ENCODE assay signal across 8 cellular contexts in genomic region chr9:35690447-35691324, GRCh38. TPM values are rescaled to one million over a fixed set of nuclear protein-coding genes. Genes with fewer than 3 reads are reported as not detected.
DNase-seq lines count a peak whose midpoint lies in the region; ATAC-seq and TF ChIP-seq lines count a peak whose summit lies in the region.

No MANE protein-coding gene starts in this region.

- peak overlapping the region; percentile 81 to 87 for H3K4me3 Mint-ChIP-seq in activated T-cell treated with anti-CD3 and anti-CD28 coated beads, Interleukin-2, amount 50 U/mL, for 72 hours

- H3K27me3 ChIP-seq in esophagus squamous epithelium: peaks cover 0 to 6% (median 0%) of the 10 kb centered on the region in 4 donors
- H3K27me3 ChIP-seq in suprapubic skin: no peaks in the 10 kb centered on the region

- no peak for TF ChIP-seq EP300 in suprapubic skin (IDR thresholded peaks at IDR 0.05)

- H3K27ac ChIP-seq in esophagus squamous epithelium (peak overlapping the region; percentile 74 to 92 (median 88)), suprapubic skin (peak overlapping the region; percentile 84)

- peak overlapping the region; percentile 46 for H3K27ac Mint-ChIP-seq in activated T-cell treated with anti-CD3 and anti-CD28 coated beads, Interleukin-2, amount 50 U/mL, for 72 hours

- H3K9me3 Mint-ChIP-seq in activated T-cell treated with anti-CD3 and anti-CD28 coated beads, Interleukin-2, amount 50 U/mL, for 72 hours: no peaks in the 10 kb centered on the region

- H3K27me3 Mint-ChIP-seq in activated T-cell treated with anti-CD3 and anti-CD28 coated beads, Interleukin-2, amount 50 U/mL, for 72 hours (ENCODE audit: low read depth): no peaks in the 10 kb centered on the region

- H3K36me3 Mint-ChIP-seq in activated T-cell treated with anti-CD3 and anti-CD28 coated beads, Interleukin-2, amount 50 U/mL, for 72 hours (ENCODE audit: insufficient read depth in 2 of 2): no peaks in the 10 kb centered on the region

- peaks cover 35% of the 10 kb centered on the region for H3K4me1 Mint-ChIP-seq in activated T-cell treated with anti-CD3 and anti-CD28 coated beads, Interleukin-2, amount 50 U/mL, for 72 hours (ENCODE audit: low read depth)

- no peak for TF ChIP-seq CTCF in esophagus squamous epithelium (IDR thresholded peaks at IDR 0.05)
- TF ChIP-seq CTCF in suprapubic skin (IDR thresholded peaks at IDR 0.05): no peak

- H3K4me1 ChIP-seq in esophagus squamous epithelium (peaks cover 0 to 41% (median 5%) of the 10 kb centered on the region in 3 donors), suprapubic skin (peaks cover 20% of the 10 kb centered on the region)

- peak; percentile 33 to 63 for ATAC-seq in activated T-cell treated with anti-CD3 and anti-CD28 coated beads, Interleukin-2, amount 50 U/mL, for 72 hours (replicated peaks in 1 of 2)
- ATAC-seq in GM21619 (IDR thresholded peaks at IDR 0.05; ENCODE audit: unreplicated experiment): no peak

- H3K9me3 ChIP-seq in esophagus squamous epithelium: no peaks in the 10 kb centered on the region
- no peaks in the 10 kb centered on the region for H3K9me3 ChIP-seq in suprapubic skin

- H3K36me3 ChIP-seq in esophagus squamous epithelium (peaks cover 0 to 2% (median 0%) of the 10 kb centered on the region in 3 donors), suprapubic skin (no peaks in the 10 kb centered on the region)

- WGBS in esophagus squamous epithelium, 2 donors: 0% methylated on average over 11 to 14 of the region's 73 CpGs
- 2% methylated on average over 46 of the region's 73 CpGs for WGBS in suprapubic skin

- DNase-seq in NCI-H2107 treated with DMSO at 0.1 percent for 48 hours (lab: John Stamatoyannopoulos, UW; ENCODE audit: unreplicated experiment) (peak; percentile 8), NCI-H2107 (lab: John Stamatoyannopoulos, UW) (no peak), NCI-H510A (lab: John Stamatoyannopoulos, UW) (peak; percentile 29), esophagus squamous epithelium (lab: John Stamatoyannopoulos, UW) (no peak), mucosa of gallbladder (ENCODE audit: low spot score) (peak; percentile 76), suprapubic skin (ENCODE audit: low spot score in 2 of 2) (peak; percentile 85 to 87)
- peak; percentile 37 to 39 for DNase-seq in activated T-cell treated with anti-CD3 and anti-CD28 coated beads, Interleukin-2, amount 50 U/mL, for 72 hours

- TF ChIP-seq POLR2A in esophagus squamous epithelium (IDR thresholded peaks at IDR 0.05): peak in 2 of 4 donors; percentile 34 to 47
- no peak for TF ChIP-seq POLR2A in suprapubic skin (IDR thresholded peaks at IDR 0.05)

- intact Hi-C loops in esophagus squamous epithelium (cut with DNase I): no loop called here

- peak overlapping the region; percentile 49 to 76 (median 65) for H3K4me3 ChIP-seq in esophagus squamous epithelium
- peak overlapping the region; percentile 65 for H3K4me3 ChIP-seq in suprapubic skin

RNA-seq across cellular contexts. Expression of gene TPM2, which starts 1.0 kb away (rescaled TPM):
- total RNA-seq in activated T-cell treated with anti-CD3 and anti-CD28 coated beads, Interleukin-2, amount 50 U/mL, for 72 hours: 1 to 10 TPM; 5.4 to 7.8 TPM
- total RNA-seq in esophagus squamous epithelium (1,000 to 10,000 TPM in 1 of 4 donors, 100 to 1,000 TPM in 2, 10 to 100 TPM in 1; 80.8 to 1,148 (median 217) TPM), mucosa of gallbladder (1,716 TPM), suprapubic skin (100 to 1,000 TPM in 1 of 4 donors, 10 to 100 TPM in 3; 40.6 to 105 (median 56.7) TPM)

RNA-seq across cellular contexts. Expression of gene CA9, which starts 17.0 kb away (rescaled TPM):
- 1 to 10 TPM in 1 of 2 donors, under 1 TPM in 1; 0.65 to 1.6 TPM for total RNA-seq in activated T-cell treated with anti-CD3 and anti-CD28 coated beads, Interleukin-2, amount 50 U/mL, for 72 hours
- 1 to 10 TPM in 1 of 4 donors, not detected in 3; 2.2 TPM for total RNA-seq in esophagus squamous epithelium
- total RNA-seq in mucosa of gallbladder: 777 TPM
- 1 to 10 TPM in 3 of 4 donors, not detected in 1; 2.1 to 5.7 (median 2.8) TPM for total RNA-seq in suprapubic skin

RNA-seq across cellular contexts. Expression of gene ARHGEF39, which starts 25.7 kb away (rescaled TPM):
- total RNA-seq in activated T-cell treated with anti-CD3 and anti-CD28 coated beads, Interleukin-2, amount 50 U/mL, for 72 hours: 10 to 100 TPM; 12.0 to 15.1 TPM
- total RNA-seq in esophagus squamous epithelium (10 to 100 TPM in 1 of 4 donors, 1 to 10 TPM in 3; 1.3 to 17.5 (median 5.1) TPM), mucosa of gallbladder (6.4 TPM), suprapubic skin (10 to 100 TPM in 1 of 4 donors, 1 to 10 TPM in 1, under 1 TPM in 2; 0.34 to 11.3 (median 1.9) TPM)

RNA-seq across cellular contexts. Expression of gene CCDC107, which starts 32.6 kb away (rescaled TPM):
- 10 to 100 TPM in 1 of 2 donors, 1 to 10 TPM in 1; 9.5 to 10.8 TPM for total RNA-seq in activated T-cell treated with anti-CD3 and anti-CD28 coated beads, Interleukin-2, amount 50 U/mL, for 72 hours
- total RNA-seq in esophagus squamous epithelium: 10 to 100 TPM in 3 of 4 donors, 1 to 10 TPM in 1; 6.6 to 19.6 (median 14.2) TPM
- total RNA-seq in mucosa of gallbladder: 59.2 TPM
- 10 to 100 TPM in 1 of 4 donors, 1 to 10 TPM in 3; 5.0 to 13.2 (median 9.6) TPM for total RNA-seq in suprapubic skin

RNA-seq across cellular contexts. Expression of gene RMRP, which starts 32.9 kb away (rescaled TPM):
- 1,000 to 10,000 TPM; 5,353 to 9,709 TPM for total RNA-seq in activated T-cell treated with anti-CD3 and anti-CD28 coated beads, Interleukin-2, amount 50 U/mL, for 72 hours
- total RNA-seq in esophagus squamous epithelium: 1,000 to 10,000 TPM in 3 of 4 donors, 100 to 1,000 TPM in 1; 759 to 4,621 (median 3,503) TPM
- 17,824 TPM for total RNA-seq in mucosa of gallbladder
- total RNA-seq in suprapubic skin: over 10,000 TPM in 2 of 4 donors, 1,000 to 10,000 TPM in 2; 1,246 to 15,173 (median 11,383) TPM

Comparison
In these comparisons a context has a peak if more than half of its experiments do, and no peak if none do; other contexts are left out.
1. DNase-seq: peak in NCI-H2107 treated with DMSO at 0.1 percent for 48 hours (single experiment), NCI-H510A (single experiment), activated T-cell treated with anti-CD3 and anti-CD28 coated beads, Interleukin-2, amount 50 U/mL, for 72 hours (2 of 2), mucosa of gallbladder (single experiment) and suprapubic skin (2 of 2); none in NCI-H2107 (single experiment) and esophagus squamous epithelium (single experiment).
2. RNA of gene TPM2, which starts 1.0 kb away (total RNA-seq): 1,716 TPM in mucosa of gallbladder (single experiment), 80.8 to 1,148 TPM in esophagus squamous epithelium and 40.6 to 105 TPM in suprapubic skin; 5.4 to 7.8 TPM in activated T-cell treated with anti-CD3 and anti-CD28 coated beads, Interleukin-2, amount 50 U/mL, for 72 hours; every median in the first group is over 4 times any median in the second.
3. RNA of gene CA9, which starts 17.0 kb away (total RNA-seq): 777 TPM in mucosa of gallbladder (single experiment); 2.1 to 5.7 TPM in suprapubic skin, 0.65 to 1.6 TPM in activated T-cell treated with anti-CD3 and anti-CD28 coated beads, Interleukin-2, amount 50 U/mL, for 72 hours and 2.2 TPM in esophagus squamous epithelium; every median in the first group is over 100 times any median in the second.